ENCODE assay signal across 8 cellular contexts in genomic region chr7:114889646-114890285, GRCh38. TPM values are rescaled to one million over a fixed set of nuclear protein-coding genes. Genes with fewer than 3 reads are reported as not detected.
DNase-seq lines count a peak whose midpoint lies in the region; ATAC-seq, FAIRE-seq and TF ChIP-seq lines count a peak whose summit lies in the region.

No MANE protein-coding gene starts in this region.

- no peak overlapping the region for H3K4me3 ChIP-seq in PC-3 (ENCODE audit: low read length)

- no peaks in the 10 kb centered on the region for H4K20me1 ChIP-seq in PC-3 (ENCODE audit: low read length)

- TF ChIP-seq CTCF in PC-3 (conservative IDR thresholded peaks at IDR 0.05; ENCODE audit: low read depth, low read length) (no peak), D721Med (IDR thresholded peaks at IDR 0.05; ENCODE audit: insufficient read depth, missing control alignments) (no peak)

- POLR2A ChIA-PET in PC-3 (lab: Charles Lee; ENCODE audit: unreplicated experiment) = interaction anchor here (0.6 kb wide), 2 partner anchors 53 to 68 kb away, joined by 3 to 5 read pairs; no protein-coding TSS in a partner anchor

- no peak overlapping the region for H3K9ac ChIP-seq in PC-3 (ENCODE audit: low read length)

- peak; percentile 97 for DNase-seq in DMS53 treated with DMSO at 0.1 percent for 48 hours (lab: John Stamatoyannopoulos, UW; ENCODE audit: unreplicated experiment)
- peak; percentile 99 for DNase-seq in HCEC 1CT
- DNase-seq in PC-3 = peak; percentile 87
- peak; percentile 96 for DNase-seq in fibroblast of gingiva (ENCODE audit: low read depth)
- DNase-seq in urothelium cell line (ENCODE audit: low spot score) = peak; percentile 65
- DNase-seq in D721Med (ENCODE audit: insufficient read length, low spot score) = no peak
- no peak for DNase-seq in KG1 (lab: John Stamatoyannopoulos, UW)
- no peak for DNase-seq in NCI-H1048 (lab: John Stamatoyannopoulos, UW)

- no peak for FAIRE-seq in urothelium cell line (lab: Jason Lieb, UNC)
- FAIRE-seq in D721Med (lab: Jason Lieb, UNC) = no peak

- H3K79me2 ChIP-seq in PC-3 (ENCODE audit: low read length) = no peaks in the 10 kb centered on the region

- H3K9me2 ChIP-seq in PC-3 (replicated peaks; ENCODE audit: low read length) = no peaks in the 10 kb centered on the region

- H3F3A ChIP-seq in PC-3 (ENCODE audit: low read length, unreplicated experiment) = no peaks in the 10 kb centered on the region

- no peak overlapping the region for H3K4me2 ChIP-seq in PC-3 (ENCODE audit: low read length)

- no peak overlapping the region for H3K27ac ChIP-seq in PC-3 (ENCODE audit: low read length)

- H3K36me3 ChIP-seq in PC-3 (ENCODE audit: low read depth, low read length) = no peaks in the 10 kb centered on the region

- H3K9me3 ChIP-seq in PC-3 (ENCODE audit: low read length) = no peaks in the 10 kb centered on the region

- intact Hi-C loops in PC-3 (cut with micrococcal nuclease) = no loop called here

- CTCF ChIA-PET in PC-3 (lab: Charles Lee) = interaction anchor here (0.7 kb wide), 1 partner anchor 581 kb away, joined by 3 read pairs; no protein-coding TSS in a partner anchor

- H3K4me1 ChIP-seq in PC-3 (ENCODE audit: insufficient read depth, low read length) = peaks cover 18% of the 10 kb centered on the region; the same call in 1 of the 2 replicates

- ATAC-seq in PC-3 = peak; percentile 95

- H2AFZ ChIP-seq in PC-3 (ENCODE audit: low read length) = no peak overlapping the region

- BruUV-seq in PC-3 (replicated peaks; lab: Mats Ljungman, UMichigan) = no TSS peak

- no peaks in the 10 kb centered on the region for H3K27me3 ChIP-seq in PC-3 (ENCODE audit: low read length)

RNA-seq across cellular contexts. Expression of gene MDFIC, which starts 32.1 kb away (rescaled TPM):
- 31.6 and 33.9 TPM in 2 replicates for total RNA-seq in PC-3 (2014; rRNA removed)

Comparison
In these comparisons a context has a peak if more than half of its experiments do, and no peak if none do; other contexts are left out.
1. DNase-seq: peak in DMS53 treated with DMSO at 0.1 percent for 48 hours (single experiment), HCEC 1CT (single experiment), PC-3 (single experiment), fibroblast of gingiva (single experiment) and urothelium cell line (single experiment); none in D721Med (single experiment), KG1 (single experiment) and NCI-H1048 (single experiment).